Comparison of ENCODE assay signal across 9 cellular contexts in genomic region chr4:98289375-98289774, GRCh38. TPM values are rescaled to one million over a fixed set of nuclear protein-coding genes. Genes with fewer than 3 reads are reported as not detected.
DNase-seq lines count a peak whose midpoint lies in the region; ATAC-seq and TF ChIP-seq lines count a peak whose summit lies in the region.
"Had no signal": no experiment of that assay in that cellular context is flagged by ENCODE, and none has a peak within 500 bp of the region (broad histone marks: within the 10 kb centered on the region; RNA-seq: fewer than 3 reads in every experiment).

No MANE protein-coding gene starts in this region.

- H3K4me1 ChIP-seq in tibial nerve (peaks cover 0 to 27% (median 7%) of the 10 kb centered on the region in 4 donors), SJCRH30 (no peaks in the 10 kb centered on the region; the same call in none of the 2 replicates)

- peaks cover 11% of the 10 kb centered on the region; the same call in 1 of the 2 replicates for H3K36me3 ChIP-seq in KOPT-K1 (ENCODE audit: insufficient read depth, low read length)
- no peaks in the 10 kb centered on the region for H3K36me3 ChIP-seq in tibial nerve
- H3K36me3 ChIP-seq in WERI-Rb-1: peaks cover 1% of the 10 kb centered on the region; the same call in 1 of the 2 replicates
- peaks cover 7% of the 10 kb centered on the region; the same call in 1 of the 2 replicates for H3K36me3 ChIP-seq in SJCRH30

- no peak overlapping the region for H3K4me3 ChIP-seq in tibial nerve
- no peak overlapping the region for H3K4me3 ChIP-seq in WERI-Rb-1 (ENCODE audit: low read depth, low read length)
- H3K4me3 ChIP-seq in SJCRH30: no peak overlapping the region

- peak overlapping the region; percentile 88 for H3K27ac ChIP-seq in KOPT-K1 (ENCODE audit: low read depth, low read length, poor library complexity, severe bottlenecking)
- no peak overlapping the region for H3K27ac ChIP-seq in tibial nerve
- H3K27ac ChIP-seq in WERI-Rb-1: no peak overlapping the region
- no peak overlapping the region for H3K27ac ChIP-seq in SJCRH30

- no peak for TF ChIP-seq POLR2A in tibial nerve (IDR thresholded peaks at IDR 0.05)

- 88 to 89% methylated on average over 1 of the region's 1 CpG for WGBS in tibial nerve, 2 donors

- no peaks in the 10 kb centered on the region for H3K9me3 Mint-ChIP-seq in memory B cell

- H3K27me3 ChIP-seq in tibial nerve (no peaks in the 10 kb centered on the region), WERI-Rb-1 (ENCODE audit: insufficient read depth, low read depth, severe bottlenecking) (no peaks in the 10 kb centered on the region), SJCRH30 (no peaks in the 10 kb centered on the region)

- no peaks in the 10 kb centered on the region for H3K27me3 Mint-ChIP-seq in memory B cell

- peak overlapping the region; percentile 75 for H3K27ac Mint-ChIP-seq in memory B cell

- TF ChIP-seq EP300 in tibial nerve (IDR thresholded peaks at IDR 0.05): no peak

- ATAC-seq in GM18870 (IDR thresholded peaks at IDR 0.05; ENCODE audit: unreplicated experiment): peak; percentile 79
- peak; percentile 81 for ATAC-seq in HG02588 (IDR thresholded peaks at IDR 0.05; ENCODE audit: unreplicated experiment)
- peak; percentile 41 for ATAC-seq in memory B cell (ENCODE audit: low read depth)

- H3K9me3 ChIP-seq in KOPT-K1 (ENCODE audit: insufficient read depth, low read length, poor library complexity, severe bottlenecking): no peaks in the 10 kb centered on the region
- no peaks in the 10 kb centered on the region for H3K9me3 ChIP-seq in tibial nerve
- no peaks in the 10 kb centered on the region for H3K9me3 ChIP-seq in WERI-Rb-1 (ENCODE audit: severe bottlenecking)
- peaks cover 7% of the 10 kb centered on the region; the same call in 1 of the 2 replicates for H3K9me3 ChIP-seq in SJCRH30 (replicated peaks)

- no peak for TF ChIP-seq CTCF in tibial nerve (IDR thresholded peaks at IDR 0.05)
- no peak for TF ChIP-seq CTCF in WERI-Rb-1 (IDR thresholded peaks at IDR 0.05; ENCODE audit: low read depth, low read length)

- H3K4me1 Mint-ChIP-seq in memory B cell: peaks cover 29% of the 10 kb centered on the region

- DNase-seq in memory B cell (ENCODE audit: low spot score in 2 of 2) (no peak), tibial nerve (ENCODE audit: low spot score in 2 of 2) (no peak), WERI-Rb-1 (no peak), SJCRH30 (no peak)
- DNase-seq in stimulated activated naive CD4-positive, alpha-beta T cell (lab: John Stamatoyannopoulos, UW): no peak
- DNase-seq: NCI-H1436 treated with DMSO at 0.1 percent for 48 hours had no signal

- peak overlapping the region; percentile 12 for H3K4me3 Mint-ChIP-seq in memory B cell

- peaks cover 8% of the 10 kb centered on the region for H3K36me3 Mint-ChIP-seq in memory B cell

RNA-seq across cellular contexts. Expression of gene RAP1GDS1, which starts 28.2 kb away (rescaled TPM):
- 10 to 100 TPM; 40.5 to 61.4 (median 54.1) TPM for total RNA-seq in tibial nerve
- 59.3 and 73.0 TPM in 2 replicates for total RNA-seq in SJCRH30 (2014; rRNA removed; shearing (Covaris generic))
